In genomic region chr13:114022876-114023275, GRCh38 we compare ENCODE assay signal across 20 cellular contexts. TPM values are rescaled to one million over a fixed set of nuclear protein-coding genes. Genes with fewer than 3 reads are reported as not detected.
"Had no signal": no experiment of that assay in that cellular context is flagged by ENCODE, and none has a peak within 500 bp of the region (broad histone marks: within the 10 kb centered on the region; RNA-seq: fewer than 3 reads in every experiment).

No MANE protein-coding gene starts in this region.

- H3K4me1 ChIP-seq: right lobe of liver had no signal

- H3K27me3 ChIP-seq: ascending aorta, left lung, ovary, right lobe of liver, stomach, testis had no signal

- H3K27ac ChIP-seq: ascending aorta, coronary artery, left lung, ovary, psoas muscle, right lobe of liver, stomach, testis, VCaP had no signal

- DNase-seq: activated CD8-positive, alpha-beta memory T cell treated with anti-CD3 and anti-CD28 coated beads for 24 hours; activated naive CD8-positive, alpha-beta T cell treated with anti-CD3 and anti-CD28 coated beads, Interleukin-2, amount 50 U/mL, for 24 hours; erythroblast; foreskin melanocyte; kidney; ovary; psoas muscle; SK-N-SH; stimulated activated CD4-positive, alpha-beta T cell treated with anti-CD3 and anti-CD28 coated beads, Interleukin-4, amount 100 ng/mL, for 24 hours; stomach; T-cell; testis had no signal

- H3K4me2 ChIP-seq: SK-N-SH had no signal

- H3K4me3 ChIP-seq: ascending aorta, coronary artery, left lung, ovary, psoas muscle, right lobe of liver, stomach, testis had no signal

- H3K9me3 ChIP-seq: ascending aorta, left lung, ovary, psoas muscle, right lobe of liver, SK-N-SH, stomach, testis had no signal

- H3K9me3 Mint-ChIP-seq: activated naive CD8-positive, alpha-beta T cell treated with anti-CD3 and anti-CD28 coated beads, Interleukin-2, amount 50 U/mL, for 24 hours; stimulated activated effector memory CD8-positive, alpha-beta T cell treated with anti-CD3 and anti-CD28 coated beads, Interleukin-12 subunit alpha, Interleukin-12 subunit beta, amount 100 ng/mL, for 72 hours; T-cell; type B pancreatic cell had no signal

- H3K36me3 ChIP-seq: ovary, right lobe of liver had no signal

- ATAC-seq: activated naive CD8-positive, alpha-beta T cell treated with anti-CD3 and anti-CD28 coated beads, Interleukin-2, amount 50 U/mL, for 24 hours; left lung; psoas muscle; right lobe of liver; stimulated activated effector memory CD8-positive, alpha-beta T cell treated with anti-CD3 and anti-CD28 coated beads, Interleukin-12 subunit alpha, Interleukin-12 subunit beta, amount 100 ng/mL, for 72 hours; T-cell had no signal

- H3K27ac Mint-ChIP-seq: activated naive CD8-positive, alpha-beta T cell treated with anti-CD3 and anti-CD28 coated beads, Interleukin-2, amount 50 U/mL, for 24 hours; stimulated activated effector memory CD8-positive, alpha-beta T cell treated with anti-CD3 and anti-CD28 coated beads, Interleukin-12 subunit alpha, Interleukin-12 subunit beta, amount 100 ng/mL, for 72 hours had no signal

- H3K36me3 Mint-ChIP-seq: type B pancreatic cell had no signal

- H3K9ac ChIP-seq: SK-N-SH had no signal

RNA-seq across cellular contexts. Expression of gene C13orf46, which starts 49.0 kb away (rescaled TPM):
- total RNA-seq: myocyte had no signal
